Comparison of ENCODE assay signal across 8 cellular contexts in the genomic region with DNA sequence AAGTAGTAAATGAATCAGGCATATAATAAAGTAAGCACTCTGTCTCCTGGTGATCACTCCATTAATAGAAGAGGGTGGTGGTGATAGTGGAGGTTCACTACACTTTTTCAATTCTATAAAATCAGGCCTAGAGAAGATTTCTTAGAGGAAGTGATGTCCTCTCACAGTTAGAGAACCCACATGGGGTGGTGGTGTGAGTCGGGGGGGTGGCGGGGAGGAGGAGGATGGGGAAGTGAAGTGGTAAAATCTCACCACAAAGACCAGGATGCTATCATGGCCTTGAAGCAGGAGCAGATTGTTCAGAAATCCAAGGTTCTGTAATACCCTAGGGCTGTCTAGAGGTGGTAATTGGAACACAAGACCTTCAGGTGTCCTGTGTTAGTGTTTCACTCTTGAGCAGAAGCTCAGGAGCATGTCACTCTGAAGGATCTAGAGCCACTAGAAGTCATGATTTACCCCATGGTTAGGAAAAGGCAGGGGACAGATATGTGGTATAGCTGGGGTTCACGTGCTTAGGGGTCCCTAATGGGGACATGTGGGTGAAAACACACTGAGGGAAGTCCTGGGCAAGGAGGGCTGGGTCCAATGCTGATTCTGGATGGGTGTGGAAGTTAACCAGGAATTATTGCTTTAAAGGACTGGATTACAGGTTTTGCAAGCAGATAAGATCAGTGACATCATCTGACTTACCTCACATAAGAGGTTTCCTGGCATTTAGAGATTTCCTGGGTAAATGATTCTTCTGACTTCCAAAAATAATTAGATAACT. TPM values are rescaled to one million over a fixed set of nuclear protein-coding genes. Genes with fewer than 3 reads are reported as not detected.
A peak's percentile ranks its signal among the peaks of the same experiment; 100 is the strongest.
DNase-seq lines count a peak whose midpoint lies in the region; ATAC-seq lines count a peak whose summit lies in the region.

No MANE protein-coding gene starts in this region.

- no peak for DNase-seq in activated CD4-positive, CD25-positive, alpha-beta regulatory T cell treated with anti-CD3 and anti-CD28 coated beads, Interleukin-2, amount 50 U/mL, for 72 hours
- DNase-seq in T-helper 17 cell, result peak in 2 of 3 donors; percentile 18 to 39
- peak; percentile 12 to 38 (median 31) for DNase-seq in effector memory CD4-positive, alpha-beta T cell
- DNase-seq in cerebellum (ENCODE audit: low spot score), result no peak
- no peak for DNase-seq in NCI-H2107 treated with DMSO at 0.1 percent for 48 hours (lab: John Stamatoyannopoulos, UW; ENCODE audit: unreplicated experiment)
- no peak for DNase-seq in NCI-H2227 (lab: John Stamatoyannopoulos, UW; ENCODE audit: unreplicated experiment)

- peak; percentile 39 to 47 for ATAC-seq in activated CD4-positive, CD25-positive, alpha-beta regulatory T cell treated with anti-CD3 and anti-CD28 coated beads, Interleukin-2, amount 50 U/mL, for 24 hours
- peak; percentile 64 for ATAC-seq in T-helper 17 cell

- H3K27me3 Mint-ChIP-seq in T-helper 17 cell, result no peaks in the 10 kb centered on the region

- H3K4me3 ChIP-seq in effector memory CD4-positive, alpha-beta T cell (ENCODE audit: insufficient read depth, low read depth, low read length, poor library complexity, severe bottlenecking), result peak overlapping the region; percentile 13
- H3K4me3 ChIP-seq in skin epidermis, result no peak overlapping the region

- H3K27me3 ChIP-seq in effector memory CD4-positive, alpha-beta T cell (replicated peaks; ENCODE audit: control insufficient read depth, insufficient read depth, low read length, poor library complexity, severe bottlenecking), result no peaks in the 10 kb centered on the region

- peaks cover 5% of the 10 kb centered on the region for H3K36me3 Mint-ChIP-seq in T-helper 17 cell (ENCODE audit: low read depth)

- peaks cover 18% of the 10 kb centered on the region for H3K36me3 ChIP-seq in effector memory CD4-positive, alpha-beta T cell (ENCODE audit: control insufficient read depth, insufficient read depth, low read length)

- H3K27ac ChIP-seq in effector memory CD4-positive, alpha-beta T cell (ENCODE audit: insufficient read depth, low read length, poor library complexity, severe bottlenecking), result peak overlapping the region; percentile 59
- peak overlapping the region in 18 of 21 experiments; percentile 15 to 87 (median 64) for H3K27ac ChIP-seq in skin epidermis

- H3K4me1 Mint-ChIP-seq in T-helper 17 cell, result peaks cover 21% of the 10 kb centered on the region

- H3K4me1 ChIP-seq in effector memory CD4-positive, alpha-beta T cell (ENCODE audit: control insufficient read depth, insufficient read depth, low read length, poor library complexity, severe bottlenecking), result peaks cover 22% of the 10 kb centered on the region

- H3K9me3 ChIP-seq in T-helper 17 cell (ENCODE audit: control insufficient read depth, low read length, poor library complexity, severe bottlenecking), result no peaks in the 10 kb centered on the region
- H3K9me3 ChIP-seq in effector memory CD4-positive, alpha-beta T cell (ENCODE audit: control insufficient read depth, low read length), result no peaks in the 10 kb centered on the region

- H3K4me3 Mint-ChIP-seq in T-helper 17 cell, result peak overlapping the region; percentile 82

- peak overlapping the region; percentile 89 for H3K27ac Mint-ChIP-seq in T-helper 17 cell

RNA-seq across cellular contexts. Expression of gene RNF125, which starts 31.0 kb away (rescaled TPM):
- 10 to 100 TPM; 50.6 to 72.6 TPM for total RNA-seq in T-helper 17 cell
- 2.5 TPM for total RNA-seq in cerebellum

RNA-seq across cellular contexts. Expression of gene RNF138, which starts 42.1 kb away (rescaled TPM):
- total RNA-seq in T-helper 17 cell, result 100 to 1,000 TPM in 1 of 2 donors, 10 to 100 TPM in 1; 86.8 to 104 TPM
- total RNA-seq in cerebellum, result 47.6 TPM

Comparison
In these comparisons a context has a peak if more than half of its experiments do, and no peak if none do; other contexts are left out.
1. DNase-seq: peak in T-helper 17 cell (2 of 3) and effector memory CD4-positive, alpha-beta T cell (3 of 3); none in activated CD4-positive, CD25-positive, alpha-beta regulatory T cell treated with anti-CD3 and anti-CD28 coated beads, Interleukin-2, amount 50 U/mL, for 72 hours (single experiment), cerebellum (single experiment), NCI-H2107 treated with DMSO at 0.1 percent for 48 hours (single experiment) and NCI-H2227 (single experiment).
2. RNA of gene RNF125, which starts 31.0 kb away (total RNA-seq): 50.6 to 72.6 TPM in T-helper 17 cell; 2.5 TPM in cerebellum (single experiment); every median in the first group is over 10 times any median in the second.